ENCODE assay signal across 7 cellular contexts in the genomic region with DNA sequence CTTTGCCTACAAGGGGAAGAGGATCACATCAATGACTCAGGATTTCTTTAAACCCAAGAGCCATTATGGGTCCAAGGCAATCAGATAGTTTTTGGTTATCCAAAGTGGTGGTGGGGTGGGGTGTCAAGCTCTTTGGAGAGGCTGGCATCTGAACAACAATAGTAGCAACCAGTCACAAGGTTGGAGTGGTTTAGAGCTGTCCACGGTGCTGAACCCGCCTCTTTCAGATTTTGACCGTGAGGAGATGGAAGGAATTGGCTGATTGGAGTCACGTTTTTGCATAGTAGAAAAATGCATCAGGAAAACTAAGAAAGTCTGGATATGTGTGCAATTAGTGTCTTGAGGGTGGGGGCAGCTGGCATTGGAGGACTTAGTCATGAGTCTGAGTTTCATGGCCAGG.
DNase-seq lines count a peak whose midpoint lies in the region; ATAC-seq and TF ChIP-seq lines count a peak whose summit lies in the region.

No MANE protein-coding gene starts in this region.

- H3K27ac ChIP-seq in GM23338 (ENCODE audit: low read depth) (no peak overlapping the region), MM.1S (ENCODE audit: low read length) (no peak overlapping the region)

- H3K27ac Mint-ChIP-seq in GM23338, result no peak overlapping the region

- ATAC-seq in GM23338 (peak; percentile 82), GM21423 (IDR thresholded peaks at IDR 0.05; ENCODE audit: unreplicated experiment) (no peak)

- H3K9me3 Mint-ChIP-seq in GM23338, result no peaks in the 10 kb centered on the region

- H4K20me1 ChIP-seq in GM23338 (replicated peaks; ENCODE audit: insufficient read depth) (no peaks in the 10 kb centered on the region), MM.1S (ENCODE audit: insufficient read depth, low read length) (no peaks in the 10 kb centered on the region)

- H3K9me2 ChIP-seq in GM23338 (ENCODE audit: insufficient read depth), result no peaks in the 10 kb centered on the region
- no peaks in the 10 kb centered on the region for H3K9me2 ChIP-seq in MM.1S (replicated peaks; ENCODE audit: insufficient read depth, low read length)

- H3K4me1 Mint-ChIP-seq in GM23338, result peaks cover 2% of the 10 kb centered on the region; the same call in 2 of the 3 replicates

- H3K4me3 Mint-ChIP-seq in GM23338, result no peak overlapping the region

- no peaks in the 10 kb centered on the region for H3K9me3 ChIP-seq in MM.1S (replicated peaks; ENCODE audit: insufficient read depth, low read length)

- H3K4me1 ChIP-seq in GM23338 (ENCODE audit: insufficient read depth) (no peaks in the 10 kb centered on the region), MM.1S (ENCODE audit: low read length) (no peaks in the 10 kb centered on the region)

- H3K36me3 Mint-ChIP-seq in GM23338 (ENCODE audit: low read depth), result no peaks in the 10 kb centered on the region

- H3K27me3 Mint-ChIP-seq in GM23338 (ENCODE audit: insufficient read depth, low read depth, poor library complexity), result no peaks in the 10 kb centered on the region

- H3F3A ChIP-seq in GM23338 (replicated peaks; ENCODE audit: low read depth) (no peaks in the 10 kb centered on the region), MM.1S (ENCODE audit: insufficient read depth, low read length) (no peaks in the 10 kb centered on the region)

- H3K4me3 ChIP-seq in GM23338 (no peak overlapping the region), MM.1S (ENCODE audit: low read length) (no peak overlapping the region)

- DNase-seq in GM23338 (ENCODE audit: low spot score) (peak; percentile 78), MM.1S (peak; percentile 60), amniotic epithelial cell (ENCODE audit: low read depth) (peak; percentile 3), midbrain (lab: John Stamatoyannopoulos, UW) (peak; percentile 8), activated gamma-delta T cell treated with Interleukin-2 at 50 U/mL for 16 hours (no peak), NCI-H187 (lab: John Stamatoyannopoulos, UW) (no peak)

- no peaks in the 10 kb centered on the region for H3K79me2 ChIP-seq in GM23338 (replicated peaks; ENCODE audit: insufficient read depth)
- no peaks in the 10 kb centered on the region for H3K79me2 ChIP-seq in MM.1S (ENCODE audit: low read length)

- no peak for TF ChIP-seq CTCF in GM23338 (conservative IDR thresholded peaks at IDR 0.05; ENCODE audit: low read depth in 2 of 2)
- TF ChIP-seq CTCF in MM.1S (IDR thresholded peaks at IDR 0.05; ENCODE audit: low read length), result no peak

- H3K9ac ChIP-seq in MM.1S (ENCODE audit: low read length), result no peak overlapping the region

- no peak overlapping the region for H3K4me2 ChIP-seq in GM23338
- H3K4me2 ChIP-seq in MM.1S (ENCODE audit: low read depth, low read length), result no peak overlapping the region

- no peaks in the 10 kb centered on the region for H3K36me3 ChIP-seq in GM23338 (ENCODE audit: insufficient read depth)
- no peaks in the 10 kb centered on the region for H3K36me3 ChIP-seq in MM.1S (replicated peaks; ENCODE audit: insufficient read depth, low read length)

- H3K27me3 ChIP-seq in GM23338 (ENCODE audit: insufficient read depth), result no peaks in the 10 kb centered on the region
- H3K27me3 ChIP-seq in MM.1S (replicated peaks; ENCODE audit: insufficient read depth, low read length), result no peaks in the 10 kb centered on the region

- no peak overlapping the region for H2AFZ ChIP-seq in GM23338
- no peak overlapping the region for H2AFZ ChIP-seq in MM.1S (ENCODE audit: low read length)

TF ChIP-seq in GM23338, 12 proteins besides CTCF, POLR2A, EP300 and RAD21:
- TF ChIP-seq, protein P1, sequence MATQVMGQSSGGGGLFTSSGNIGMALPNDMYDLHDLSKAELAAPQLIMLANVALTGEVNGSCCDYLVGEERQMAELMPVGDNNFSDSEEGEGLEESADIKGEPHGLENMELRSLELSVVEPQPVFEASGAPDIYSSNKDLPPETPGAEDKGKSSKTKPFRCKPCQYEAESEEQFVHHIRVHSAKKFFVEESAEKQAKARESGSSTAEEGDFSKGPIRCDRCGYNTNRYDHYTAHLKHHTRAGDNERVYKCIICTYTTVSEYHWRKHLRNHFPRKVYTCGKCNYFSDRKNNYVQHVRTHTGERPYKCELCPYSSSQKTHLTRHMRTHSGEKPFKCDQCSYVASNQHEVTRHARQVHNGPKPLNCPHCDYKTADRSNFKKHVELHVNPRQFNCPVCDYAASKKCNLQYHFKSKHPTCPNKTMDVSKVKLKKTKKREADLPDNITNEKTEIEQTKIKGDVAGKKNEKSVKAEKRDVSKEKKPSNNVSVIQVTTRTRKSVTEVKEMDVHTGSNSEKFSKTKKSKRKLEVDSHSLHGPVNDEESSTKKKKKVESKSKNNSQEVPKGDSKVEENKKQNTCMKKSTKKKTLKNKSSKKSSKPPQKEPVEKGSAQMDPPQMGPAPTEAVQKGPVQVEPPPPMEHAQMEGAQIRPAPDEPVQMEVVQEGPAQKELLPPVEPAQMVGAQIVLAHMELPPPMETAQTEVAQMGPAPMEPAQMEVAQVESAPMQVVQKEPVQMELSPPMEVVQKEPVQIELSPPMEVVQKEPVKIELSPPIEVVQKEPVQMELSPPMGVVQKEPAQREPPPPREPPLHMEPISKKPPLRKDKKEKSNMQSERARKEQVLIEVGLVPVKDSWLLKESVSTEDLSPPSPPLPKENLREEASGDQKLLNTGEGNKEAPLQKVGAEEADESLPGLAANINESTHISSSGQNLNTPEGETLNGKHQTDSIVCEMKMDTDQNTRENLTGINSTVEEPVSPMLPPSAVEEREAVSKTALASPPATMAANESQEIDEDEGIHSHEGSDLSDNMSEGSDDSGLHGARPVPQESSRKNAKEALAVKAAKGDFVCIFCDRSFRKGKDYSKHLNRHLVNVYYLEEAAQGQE (IDR thresholded peaks at IDR 0.05; ENCODE audit: unreplicated experiment), result peak; percentile 89
- TF ChIP-seq, protein P2, sequence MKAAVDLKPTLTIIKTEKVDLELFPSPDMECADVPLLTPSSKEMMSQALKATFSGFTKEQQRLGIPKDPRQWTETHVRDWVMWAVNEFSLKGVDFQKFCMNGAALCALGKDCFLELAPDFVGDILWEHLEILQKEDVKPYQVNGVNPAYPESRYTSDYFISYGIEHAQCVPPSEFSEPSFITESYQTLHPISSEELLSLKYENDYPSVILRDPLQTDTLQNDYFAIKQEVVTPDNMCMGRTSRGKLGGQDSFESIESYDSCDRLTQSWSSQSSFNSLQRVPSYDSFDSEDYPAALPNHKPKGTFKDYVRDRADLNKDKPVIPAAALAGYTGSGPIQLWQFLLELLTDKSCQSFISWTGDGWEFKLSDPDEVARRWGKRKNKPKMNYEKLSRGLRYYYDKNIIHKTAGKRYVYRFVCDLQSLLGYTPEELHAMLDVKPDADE (IDR thresholded peaks at IDR 0.05), result no peak

Comparison
In these comparisons a context has a peak if more than half of its experiments do, and no peak if none do; other contexts are left out.
1. DNase-seq: peak in GM23338 (single experiment), MM.1S (single experiment), amniotic epithelial cell (single experiment) and midbrain (single experiment); none in activated gamma-delta T cell treated with Interleukin-2 at 50 U/mL for 16 hours (single experiment) and NCI-H187 (0 of 2).